ENCODE assay signal across 10 cellular contexts in the genomic region with DNA sequence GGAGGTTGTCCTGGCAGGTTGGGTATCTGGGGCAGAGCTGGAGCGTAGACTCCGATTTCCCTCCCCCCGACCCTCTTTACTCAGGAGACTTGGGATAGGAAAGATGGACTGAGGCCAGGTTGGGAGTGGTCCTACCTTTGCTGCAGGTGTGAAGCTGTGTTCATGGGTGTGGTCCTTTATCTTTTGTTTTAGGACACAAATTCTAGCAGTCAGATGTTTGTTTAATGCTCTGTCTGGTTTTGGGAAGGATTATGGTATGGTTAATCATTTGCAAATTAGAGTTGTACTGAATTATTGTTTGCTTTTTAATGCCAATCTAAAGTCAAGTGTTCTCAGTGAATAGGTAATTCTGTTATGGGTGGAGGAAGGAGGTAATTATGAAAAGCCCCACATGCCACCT. TPM values are rescaled to one million over a fixed set of nuclear protein-coding genes. Genes with fewer than 3 reads are reported as not detected.
DNase-seq lines count a peak whose midpoint lies in the region; ATAC-seq, FAIRE-seq and TF ChIP-seq lines count a peak whose summit lies in the region.
"Had no signal": no experiment of that assay in that cellular context is flagged by ENCODE, and none has a peak within 500 bp of the region (broad histone marks: within the 10 kb centered on the region; RNA-seq: fewer than 3 reads in every experiment).

No MANE protein-coding gene starts in this region.

- no peak overlapping the region for H3K4me3 ChIP-seq in gastrocnemius medialis
- H3K4me3 ChIP-seq: SJCRH30 had no signal

- no peak for TF ChIP-seq CTCF in gastrocnemius medialis (IDR thresholded peaks at IDR 0.05 in 4 of 5, conservative IDR thresholded peaks at IDR 0.05 in 1 of 5)
- no peak for TF ChIP-seq CTCF in GM13977 (IDR thresholded peaks at IDR 0.05; ENCODE audit: extremely low read depth, insufficient read depth, missing control alignments)

- ATAC-seq in activated CD8-positive, alpha-beta memory T cell treated with anti-CD3 and anti-CD28 coated beads, Interleukin-2, amount 10 ng/mL, durations not matched to agents 7 days and 5 days = no peak
- no peak for ATAC-seq in gastrocnemius medialis
- no peak for ATAC-seq in HG03521 (IDR thresholded peaks at IDR 0.05; ENCODE audit: unreplicated experiment)

- H3K27ac ChIP-seq in gastrocnemius medialis = peak overlapping the region; percentile 44 to 59 (median 48)
- H3K27ac ChIP-seq: SJCRH30 had no signal

- H3K4me1 Mint-ChIP-seq in activated CD8-positive, alpha-beta memory T cell treated with anti-CD3 and anti-CD28 coated beads, Interleukin-2, amount 10 ng/mL, durations not matched to agents 7 days and 5 days = peaks cover 82% of the 10 kb centered on the region

- H3K36me3 ChIP-seq in gastrocnemius medialis = no peaks in the 10 kb centered on the region

- H3K27me3 ChIP-seq in gastrocnemius medialis = no peaks in the 10 kb centered on the region
- H3K27me3 ChIP-seq: SJCRH30 had no signal

- CTCF ChIA-PET in activated CD8-positive, alpha-beta memory T cell treated with anti-CD3 and anti-CD28 coated beads, Interleukin-2, amount 10 ng/mL, durations not matched to agents 7 days and 5 days (lab: Charles Lee) = interaction anchor here (2.0 kb wide), 1 partner anchor 13 kb away, joined by 7 read pairs; no protein-coding TSS in a partner anchor

- peak overlapping the region; percentile 84 for H3K27ac Mint-ChIP-seq in activated CD8-positive, alpha-beta memory T cell treated with anti-CD3 and anti-CD28 coated beads, Interleukin-2, amount 10 ng/mL, durations not matched to agents 7 days and 5 days

- H3K4me3 Mint-ChIP-seq in activated CD8-positive, alpha-beta memory T cell treated with anti-CD3 and anti-CD28 coated beads, Interleukin-2, amount 10 ng/mL, durations not matched to agents 7 days and 5 days = peak overlapping the region; percentile 11

- peak; percentile 78 for FAIRE-seq in colon (lab: Jason Lieb, UNC)

- peaks cover 64 to 67% of the 10 kb centered on the region in 2 donors for H3K4me1 ChIP-seq in gastrocnemius medialis
- H3K4me1 ChIP-seq: SJCRH30 had no signal

- no peaks in the 10 kb centered on the region for H3K9me3 ChIP-seq in gastrocnemius medialis
- H3K9me3 ChIP-seq: SJCRH30 had no signal

- TF ChIP-seq POLR2A in gastrocnemius medialis (IDR thresholded peaks at IDR 0.05) = no peak

- H3K9me3 Mint-ChIP-seq in activated CD8-positive, alpha-beta memory T cell treated with anti-CD3 and anti-CD28 coated beads, Interleukin-2, amount 10 ng/mL, durations not matched to agents 7 days and 5 days (ENCODE audit: low read depth) = no peaks in the 10 kb centered on the region

- peaks cover 21% of the 10 kb centered on the region for H3K36me3 Mint-ChIP-seq in activated CD8-positive, alpha-beta memory T cell treated with anti-CD3 and anti-CD28 coated beads, Interleukin-2, amount 10 ng/mL, durations not matched to agents 7 days and 5 days

- no peaks in the 10 kb centered on the region for H3K27me3 Mint-ChIP-seq in activated CD8-positive, alpha-beta memory T cell treated with anti-CD3 and anti-CD28 coated beads, Interleukin-2, amount 10 ng/mL, durations not matched to agents 7 days and 5 days

- intact Hi-C loops in gastrocnemius medialis (cut with DNase I; ENCODE audit: low total_unique reads) = no loop called here

- no peak for DNase-seq in activated CD8-positive, alpha-beta memory T cell treated with anti-CD3 and anti-CD28 coated beads, Interleukin-2, amount 10 ng/mL, durations not matched to agents 7 days and 5 days
- no peak for DNase-seq in activated CD8-positive, alpha-beta memory T cell treated with anti-CD3 and anti-CD28 coated beads, Interleukin-2, amount 50 U/mL, for 48 hours
- DNase-seq in NCI-H748 treated with DMSO at 0.1 percent for 48 hours (lab: John Stamatoyannopoulos, UW) (peak; percentile 92), gastrocnemius medialis (no peak), HuH-7.5 (ENCODE audit: low spot score) (no peak), GM13977 (ENCODE audit: low spot score) (no peak)
- DNase-seq: NCI-H1092 treated with DMSO at 0.1 percent for 48 hours, SJCRH30 had no signal

- in situ Hi-C loops in gastrocnemius medialis (cut with MboI; ENCODE audit: low sequenced_read_pairs in 4 of 4) = loop anchor here in 2 of 4 donors (25.0 kb wide), 2 partner anchors 95 to 355 kb away; no protein-coding TSS in a partner anchor
- in situ Hi-C loops in GM13977 (cut with MboI; ENCODE audit: low pct_unique_long_range_greater_than_20kb, low sequenced_read_pairs, unreplicated experiment) = no loop called here

RNA-seq across cellular contexts. Expression of a gene that starts 14.1 kb away (rescaled TPM):
- total RNA-seq in activated CD8-positive, alpha-beta memory T cell treated with anti-CD3 and anti-CD28 coated beads, Interleukin-2, amount 10 ng/mL, durations not matched to agents 7 days and 5 days = 10 to 100 TPM; 36.2 to 41.2 TPM
- total RNA-seq in gastrocnemius medialis = 10 to 100 TPM; 22.8 to 49.5 (median 32.4) TPM

RNA-seq across cellular contexts. Expression of a gene that starts 16.0 kb away (rescaled TPM):
- total RNA-seq in activated CD8-positive, alpha-beta memory T cell treated with anti-CD3 and anti-CD28 coated beads, Interleukin-2, amount 10 ng/mL, durations not matched to agents 7 days and 5 days = 100 to 1,000 TPM; 143 to 155 TPM
- total RNA-seq in gastrocnemius medialis = 10 to 100 TPM; 44.4 to 94.7 (median 72.3) TPM
